In genomic region chr17:79926002-79926307, GRCh38 we compare ENCODE assay signal across 12 cellular contexts.
DNase-seq lines count a peak whose midpoint lies in the region; ATAC-seq and TF ChIP-seq lines count a peak whose summit lies in the region.
"Had no signal": no experiment of that assay in that cellular context is flagged by ENCODE, and none has a peak within 500 bp of the region (broad histone marks: within the 10 kb centered on the region; RNA-seq: fewer than 3 reads in every experiment).

No MANE protein-coding gene starts in this region.

- H3K4me3 ChIP-seq in mucosa of stomach (ENCODE audit: low read length) = no peak overlapping the region
- H3K4me3 ChIP-seq in testis = no peak overlapping the region

- no peak for TF ChIP-seq CTCF in activated CD8-positive, alpha-beta T cell treated with anti-CD3 and anti-CD28 coated beads for 36 hours (IDR thresholded peaks at IDR 0.05)
- no peak for TF ChIP-seq CTCF in testis (IDR thresholded peaks at IDR 0.05)

- H3K9me3 ChIP-seq in mucosa of stomach (ENCODE audit: control insufficient read depth, low read length) (no peaks in the 10 kb centered on the region), testis (no peaks in the 10 kb centered on the region)

- H3K36me3 ChIP-seq in mucosa of stomach (ENCODE audit: control insufficient read depth, insufficient read depth, low read length) (no peaks in the 10 kb centered on the region), testis (ENCODE audit: low read depth, missing control alignments) (no peaks in the 10 kb centered on the region)

- H3K27ac Mint-ChIP-seq in activated CD8-positive, alpha-beta T cell treated with anti-CD3 and anti-CD28 coated beads, Interleukin-2, amount 10 ng/mL, durations not matched to agents 7 days and 5 days = peak overlapping the region; percentile 80
- no peak overlapping the region for H3K27ac Mint-ChIP-seq in activated CD8-positive, alpha-beta T cell treated with anti-CD3 and anti-CD28 coated beads for 36 hours

- CTCF ChIA-PET in activated CD8-positive, alpha-beta T cell treated with anti-CD3 and anti-CD28 coated beads, Interleukin-2, amount 10 ng/mL, durations not matched to agents 7 days and 5 days (lab: Charles Lee) = interaction anchor here (1.0 kb wide), 1 partner anchor 44 kb away, joined by 4 read pairs; no protein-coding TSS in a partner anchor
- CTCF ChIA-PET in activated CD8-positive, alpha-beta T cell treated with anti-CD3 and anti-CD28 coated beads for 36 hours (lab: Charles Lee) = interaction anchor here (1.8 kb wide), 1 partner anchor 10 kb away, joined by 5 read pairs; no protein-coding TSS in a partner anchor

- intact Hi-C loops in activated CD8-positive, alpha-beta T cell treated with anti-CD3 and anti-CD28 coated beads for 36 hours (cut with micrococcal nuclease) = no loop called here
- intact Hi-C loops in testis (cut with DNase I; ENCODE audit: low total_unique reads) = no loop called here

- H3K36me3 Mint-ChIP-seq in activated CD8-positive, alpha-beta T cell treated with anti-CD3 and anti-CD28 coated beads, Interleukin-2, amount 10 ng/mL, durations not matched to agents 7 days and 5 days (ENCODE audit: low read depth) = no peaks in the 10 kb centered on the region
- no peaks in the 10 kb centered on the region for H3K36me3 Mint-ChIP-seq in activated CD8-positive, alpha-beta T cell treated with anti-CD3 and anti-CD28 coated beads for 36 hours (ENCODE audit: low read depth)

- H3K4me3 Mint-ChIP-seq in activated CD8-positive, alpha-beta T cell treated with anti-CD3 and anti-CD28 coated beads, Interleukin-2, amount 10 ng/mL, durations not matched to agents 7 days and 5 days = peak overlapping the region; percentile 1
- H3K4me3 Mint-ChIP-seq in activated CD8-positive, alpha-beta T cell treated with anti-CD3 and anti-CD28 coated beads for 36 hours = no peak overlapping the region

- H3K9me3 Mint-ChIP-seq in activated CD8-positive, alpha-beta T cell treated with anti-CD3 and anti-CD28 coated beads, Interleukin-2, amount 10 ng/mL, durations not matched to agents 7 days and 5 days (ENCODE audit: insufficient read depth) = no peaks in the 10 kb centered on the region
- no peaks in the 10 kb centered on the region for H3K9me3 Mint-ChIP-seq in activated CD8-positive, alpha-beta T cell treated with anti-CD3 and anti-CD28 coated beads for 36 hours

- peak overlapping the region; percentile 38 for H3K9ac ChIP-seq in mucosa of stomach (ENCODE audit: low read length)

- DNase-seq in activated CD8-positive, alpha-beta T cell treated with anti-CD3 and anti-CD28 coated beads, Interleukin-2, amount 10 ng/mL, durations not matched to agents 7 days and 5 days = no peak
- DNase-seq in activated CD8-positive, alpha-beta T cell treated with anti-CD3 and anti-CD28 coated beads for 36 hours = no peak
- DNase-seq in SW480 (ENCODE audit: low spot score) (peak; percentile 96), testis (peak; percentile 57), foreskin melanocyte (no peak)
- DNase-seq in stimulated activated CD4-positive, alpha-beta T cell treated with anti-CD3 and anti-CD28 coated beads, Interleukin-2, amount 100 ng/mL, for 48 hours = no peak
- DNase-seq: DMS153, HCEC 1CT, NCI-H1436 had no signal

- POLR2A ChIA-PET in activated CD8-positive, alpha-beta T cell treated with anti-CD3 and anti-CD28 coated beads, Interleukin-2, amount 10 ng/mL, durations not matched to agents 7 days and 5 days (lab: Charles Lee) = no interaction called here
- POLR2A ChIA-PET in activated CD8-positive, alpha-beta T cell treated with anti-CD3 and anti-CD28 coated beads for 36 hours (lab: Charles Lee) = no interaction called here

- peaks cover 4% of the 10 kb centered on the region for H3K27me3 Mint-ChIP-seq in activated CD8-positive, alpha-beta T cell treated with anti-CD3 and anti-CD28 coated beads, Interleukin-2, amount 10 ng/mL, durations not matched to agents 7 days and 5 days (ENCODE audit: low read depth)
- peaks cover 4% of the 10 kb centered on the region for H3K27me3 Mint-ChIP-seq in activated CD8-positive, alpha-beta T cell treated with anti-CD3 and anti-CD28 coated beads for 36 hours

- TF ChIP-seq POLR2A in testis (IDR thresholded peaks at IDR 0.05) = no peak

- H3K4me1 ChIP-seq in mucosa of stomach (ENCODE audit: control insufficient read depth, insufficient read depth, low read length) (peaks cover 66% of the 10 kb centered on the region), testis (peaks cover 26% of the 10 kb centered on the region)

- H3K4me1 Mint-ChIP-seq in activated CD8-positive, alpha-beta T cell treated with anti-CD3 and anti-CD28 coated beads, Interleukin-2, amount 10 ng/mL, durations not matched to agents 7 days and 5 days (ENCODE audit: low read depth) = peaks cover 62% of the 10 kb centered on the region
- peaks cover 13% of the 10 kb centered on the region for H3K4me1 Mint-ChIP-seq in activated CD8-positive, alpha-beta T cell treated with anti-CD3 and anti-CD28 coated beads for 36 hours (ENCODE audit: low read depth)

- H3K27me3 ChIP-seq in mucosa of stomach (ENCODE audit: control insufficient read depth, insufficient read depth, low read length) = peaks cover 33% of the 10 kb centered on the region
- no peaks in the 10 kb centered on the region for H3K27me3 ChIP-seq in testis

- peak overlapping the region in 1 of 2 donors; percentile 2 for H3K27ac ChIP-seq in testis
- H3K27ac ChIP-seq: 22Rv1 had no signal

- no peak for ATAC-seq in activated CD8-positive, alpha-beta T cell treated with anti-CD3 and anti-CD28 coated beads, Interleukin-2, amount 10 ng/mL, durations not matched to agents 7 days and 5 days
- ATAC-seq in activated CD8-positive, alpha-beta T cell treated with anti-CD3 and anti-CD28 coated beads for 36 hours = no peak
- ATAC-seq in HG03108 (IDR thresholded peaks at IDR 0.05; ENCODE audit: unreplicated experiment) = no peak

- WGBS in testis, 2 donors = 64 to 71% methylated on average over 9 of the region's 9 CpGs

Comparison
In these comparisons a context has a peak if more than half of its experiments do, and no peak if none do; other contexts are left out.
1. DNase-seq: peak in SW480 (single experiment) and testis (single experiment); none in activated CD8-positive, alpha-beta T cell treated with anti-CD3 and anti-CD28 coated beads, Interleukin-2, amount 10 ng/mL, durations not matched to agents 7 days and 5 days (single experiment), activated CD8-positive, alpha-beta T cell treated with anti-CD3 and anti-CD28 coated beads for 36 hours (single experiment), foreskin melanocyte (single experiment) and stimulated activated CD4-positive, alpha-beta T cell treated with anti-CD3 and anti-CD28 coated beads, Interleukin-2, amount 100 ng/mL, for 48 hours (0 of 2).